ENCODE assay signal across 13 cellular contexts in the genomic region with DNA sequence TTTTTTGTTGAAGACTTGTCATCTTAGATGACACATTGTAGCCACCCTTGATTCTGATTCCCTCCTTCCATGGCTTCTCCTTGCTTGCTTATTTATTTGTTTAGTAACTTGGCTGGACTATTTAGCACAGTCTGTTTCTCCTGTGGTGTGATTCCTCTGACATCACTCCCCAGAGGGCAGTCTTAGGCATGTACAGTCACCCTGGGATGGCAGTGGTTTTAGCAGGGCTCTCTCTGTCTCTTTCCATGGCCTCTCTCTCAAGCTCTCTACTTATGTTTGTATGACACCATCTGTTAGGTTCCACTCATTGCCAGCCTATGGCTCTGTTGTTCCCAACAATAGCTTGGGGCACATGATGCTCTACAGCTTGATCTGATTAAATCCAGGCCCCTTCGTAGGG.
DNase-seq lines count a peak whose midpoint lies in the region; ATAC-seq and TF ChIP-seq lines count a peak whose summit lies in the region.
"Had no signal": no experiment of that assay in that cellular context is flagged by ENCODE, and none has a peak within 500 bp of the region (broad histone marks: within the 10 kb centered on the region; RNA-seq: fewer than 3 reads in every experiment).

No MANE protein-coding gene starts in this region.

- 53 to 55% methylated on average over 1 of the region's 1 CpG for WGBS in tibial nerve, 2 donors

- peak overlapping the region; percentile 25 to 76 (median 51) for H3K27ac ChIP-seq in tibial nerve
- H3K27ac ChIP-seq: uterus had no signal

- no peak for TF ChIP-seq CTCF in tibial nerve (IDR thresholded peaks at IDR 0.05)

- TF ChIP-seq POLR2A in tibial nerve (IDR thresholded peaks at IDR 0.05): no peak

- H3K9me3 Mint-ChIP-seq in activated T-cell treated with anti-CD3 and anti-CD28 coated beads, Interleukin-2, amount 50 U/mL, for 72 hours: peaks cover 0 to 1% of the 10 kb centered on the region in 2 donors

- H3K9me3 ChIP-seq in tibial nerve: no peaks in the 10 kb centered on the region
- H3K9me3 ChIP-seq: uterus had no signal

- peak in 1 of 2 donors; percentile 47 for TF ChIP-seq EP300 in tibial nerve (IDR thresholded peaks at IDR 0.05)

- H3K4me3 ChIP-seq in tibial nerve: no peak overlapping the region
- H3K4me3 ChIP-seq: uterus had no signal

- peaks cover 0 to 12% (median 0%) of the 10 kb centered on the region in 3 donors for H3K36me3 ChIP-seq in tibial nerve
- H3K36me3 ChIP-seq: uterus had no signal

- peaks cover 21% of the 10 kb centered on the region for H3K4me1 Mint-ChIP-seq in activated T-cell treated with anti-CD3 and anti-CD28 coated beads, Interleukin-2, amount 50 U/mL, for 72 hours (ENCODE audit: low read depth)

- H3K27ac Mint-ChIP-seq in activated T-cell treated with anti-CD3 and anti-CD28 coated beads, Interleukin-2, amount 50 U/mL, for 72 hours: peak overlapping the region; percentile 26
- H3K27ac Mint-ChIP-seq: activated CD4-positive, alpha-beta memory T cell treated with anti-CD3 and anti-CD28 coated beads for 36 hours; activated naive CD8-positive, alpha-beta T cell had no signal

- H3K4me3 Mint-ChIP-seq in activated T-cell treated with anti-CD3 and anti-CD28 coated beads, Interleukin-2, amount 50 U/mL, for 72 hours: peak overlapping the region in 1 of 2 donors; percentile 2
- H3K4me3 Mint-ChIP-seq: activated CD4-positive, alpha-beta memory T cell treated with anti-CD3 and anti-CD28 coated beads for 36 hours; activated naive CD8-positive, alpha-beta T cell had no signal

- DNase-seq in activated T-cell treated with anti-CD3 and anti-CD28 coated beads, Interleukin-2, amount 50 U/mL, for 72 hours: peak; percentile 22 to 29
- no peak for DNase-seq in activated T-cell treated with anti-CD3 and anti-CD28 coated beads, Interleukin-2, amount 50 U/mL, for 1 hour
- DNase-seq in tibial nerve (ENCODE audit: low spot score in 2 of 2) (peak in 1 of 2 donors; percentile 50), NAMALWA (ENCODE audit: low spot score) (no peak)
- DNase-seq: activated CD4-positive, alpha-beta memory T cell treated with anti-CD3 and anti-CD28 coated beads for 36 hours; KG1; NCI-H2081; uterus had no signal

- H3K27me3 ChIP-seq in tibial nerve: no peaks in the 10 kb centered on the region
- H3K27me3 ChIP-seq: uterus had no signal

- peaks cover 5 to 6% of the 10 kb centered on the region in 2 donors for H3K36me3 Mint-ChIP-seq in activated T-cell treated with anti-CD3 and anti-CD28 coated beads, Interleukin-2, amount 50 U/mL, for 72 hours (ENCODE audit: insufficient read depth in 2 of 2)
- H3K36me3 Mint-ChIP-seq: activated CD4-positive, alpha-beta memory T cell treated with anti-CD3 and anti-CD28 coated beads for 36 hours; activated naive CD8-positive, alpha-beta T cell had no signal

- peak; percentile 87 to 91 for ATAC-seq in activated T-cell treated with anti-CD3 and anti-CD28 coated beads, Interleukin-2, amount 50 U/mL, for 72 hours (replicated peaks in 1 of 2)
- ATAC-seq in HG03469 (IDR thresholded peaks at IDR 0.05; ENCODE audit: unreplicated experiment): peak; percentile 67
- peak; percentile 28 for ATAC-seq in esophagus mucosa
- no peak for ATAC-seq in HG02973 (IDR thresholded peaks at IDR 0.05; ENCODE audit: unreplicated experiment)
- no peak for ATAC-seq in GM19328 (IDR thresholded peaks at IDR 0.05; ENCODE audit: unreplicated experiment)

- peaks cover 6% of the 10 kb centered on the region for H3K27me3 Mint-ChIP-seq in activated T-cell treated with anti-CD3 and anti-CD28 coated beads, Interleukin-2, amount 50 U/mL, for 72 hours (ENCODE audit: low read depth)

- peaks cover 0 to 55% (median 25%) of the 10 kb centered on the region in 4 donors for H3K4me1 ChIP-seq in tibial nerve
- H3K4me1 ChIP-seq: uterus had no signal

Comparison
In these comparisons a context has a peak if more than half of its experiments do, and no peak if none do; other contexts are left out.
1. DNase-seq: peak in activated T-cell treated with anti-CD3 and anti-CD28 coated beads, Interleukin-2, amount 50 U/mL, for 72 hours (2 of 2); none in activated T-cell treated with anti-CD3 and anti-CD28 coated beads, Interleukin-2, amount 50 U/mL, for 1 hour (single experiment) and NAMALWA (single experiment).
2. ATAC-seq: peak in activated T-cell treated with anti-CD3 and anti-CD28 coated beads, Interleukin-2, amount 50 U/mL, for 72 hours (2 of 2), HG03469 (single experiment) and esophagus mucosa (single experiment); none in HG02973 (single experiment) and GM19328 (single experiment).